20 cellular contexts compared by ENCODE assay signal in the genomic region with DNA sequence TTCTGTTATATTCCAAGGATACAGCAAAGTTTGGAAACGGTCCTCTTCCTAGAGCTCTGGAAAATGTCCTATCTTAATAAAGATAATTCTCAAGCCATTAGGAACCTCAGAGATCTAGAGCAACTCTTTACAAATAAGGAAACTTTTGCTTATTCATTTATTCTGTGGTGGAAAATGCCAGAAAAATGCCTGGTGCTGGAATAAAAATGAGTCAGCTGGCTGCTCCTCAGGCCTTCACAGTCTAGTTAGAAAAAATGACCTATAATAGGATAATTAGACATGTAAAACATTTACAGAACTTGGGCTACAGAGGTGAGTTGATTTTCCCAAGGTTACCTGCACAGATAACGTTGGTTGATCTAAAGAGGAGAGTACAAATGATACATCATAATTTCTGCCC.
A peak's percentile ranks its signal among the peaks of the same experiment; 100 is the strongest.
DNase-seq lines count a peak whose midpoint lies in the region; ATAC-seq, FAIRE-seq and TF ChIP-seq lines count a peak whose summit lies in the region.
"Had no signal": no experiment of that assay in that cellular context is flagged by ENCODE, and none has a peak within 500 bp of the region (broad histone marks: within the 10 kb centered on the region; RNA-seq: fewer than 3 reads in every experiment).

No MANE protein-coding gene starts in this region.

- no peaks in the 10 kb centered on the region for H3K27me3 ChIP-seq in astrocyte (ENCODE audit: insufficient read depth, low read length)
- no peaks in the 10 kb centered on the region for H3K27me3 ChIP-seq in SJCRH30
- H3K27me3 ChIP-seq: Peyer's patch had no signal

- H2AFZ ChIP-seq in astrocyte (ENCODE audit: low read depth, low read length): no peak overlapping the region
- H2AFZ ChIP-seq: GM23338 had no signal

- no peaks in the 10 kb centered on the region for H3K9me3 ChIP-seq in astrocyte (ENCODE audit: insufficient read depth, low read depth, low read length)
- no peaks in the 10 kb centered on the region for H3K9me3 ChIP-seq in SJCRH30 (replicated peaks)
- H3K9me3 ChIP-seq: Peyer's patch had no signal

- FAIRE-seq in astrocyte (lab: Jason Lieb, UNC): no peak
- FAIRE-seq: G401.6, K562 had no signal

- H3K27ac ChIP-seq in astrocyte (ENCODE audit: low read depth, low read length): no peak overlapping the region
- no peak overlapping the region for H3K27ac ChIP-seq in SJCRH30
- H3K27ac ChIP-seq: 22Rv1, HL-60, Peyer's patch had no signal

- peak overlapping the region; percentile 44; the same call in 1 of the 2 replicates for H3K27ac Mint-ChIP-seq in HFFc6
- H3K27ac Mint-ChIP-seq in astrocyte (ENCODE audit: unreplicated experiment): no peak overlapping the region
- H3K27ac Mint-ChIP-seq: CD14-positive monocyte had no signal

- H3K9me3 Mint-ChIP-seq in HFFc6 (no peaks in the 10 kb centered on the region), astrocyte (ENCODE audit: unreplicated experiment) (no peaks in the 10 kb centered on the region)
- H3K9me3 Mint-ChIP-seq: GM23338 had no signal

- H3K4me1 ChIP-seq in astrocyte (ENCODE audit: insufficient read depth, low read length) (no peaks in the 10 kb centered on the region), SJCRH30 (no peaks in the 10 kb centered on the region)
- H3K4me1 ChIP-seq: Peyer's patch had no signal

- H3K4me1 Mint-ChIP-seq in HFFc6 (ENCODE audit: low read depth) (peaks cover 47% of the 10 kb centered on the region), astrocyte (ENCODE audit: low read depth, unreplicated experiment) (peaks cover 3% of the 10 kb centered on the region)
- H3K4me1 Mint-ChIP-seq: CD14-positive monocyte had no signal

- H3K36me3 Mint-ChIP-seq in HFFc6 (ENCODE audit: low read depth) (peaks cover 14% of the 10 kb centered on the region; the same call in 1 of the 2 replicates), astrocyte (ENCODE audit: low read depth, unreplicated experiment) (no peaks in the 10 kb centered on the region)
- H3K36me3 Mint-ChIP-seq: CD14-positive monocyte had no signal

- H3K27me3 Mint-ChIP-seq in HFFc6 (ENCODE audit: insufficient read depth): no peaks in the 10 kb centered on the region; the same call in 1 of the 2 replicates
- H3K27me3 Mint-ChIP-seq in astrocyte (ENCODE audit: low read depth, unreplicated experiment): no peaks in the 10 kb centered on the region

- no peaks in the 10 kb centered on the region for H4K20me1 ChIP-seq in astrocyte (ENCODE audit: insufficient read depth, low read length)

- no peak overlapping the region for H3K9ac ChIP-seq in astrocyte (ENCODE audit: low read length)

- TF ChIP-seq CTCF in HFFc6 (IDR thresholded peaks at IDR 0.05) (no peak), astrocyte (IDR thresholded peaks at IDR 0.05; ENCODE audit: insufficient read depth, low read depth, low read length) (no peak)

- H3K36me3 ChIP-seq in astrocyte (ENCODE audit: insufficient read depth, low read length) (no peaks in the 10 kb centered on the region), SJCRH30 (no peaks in the 10 kb centered on the region)
- H3K36me3 ChIP-seq: Peyer's patch had no signal

- H3K4me3 ChIP-seq in astrocyte (ENCODE audit: insufficient read depth, low read depth, low read length) (no peak overlapping the region), SJCRH30 (no peak overlapping the region)
- H3K4me3 ChIP-seq: GM23338, K562, Peyer's patch had no signal

- H3K4me3 Mint-ChIP-seq in HFFc6: no peak overlapping the region
- H3K4me3 Mint-ChIP-seq in astrocyte (ENCODE audit: unreplicated experiment): no peak overlapping the region
- H3K4me3 Mint-ChIP-seq: CD14-positive monocyte, GM23338 had no signal

- H3K4me2 ChIP-seq in astrocyte (ENCODE audit: low read length): no peak overlapping the region
- H3K4me2 ChIP-seq: GM23338 had no signal

- H3K79me2 ChIP-seq in astrocyte (ENCODE audit: insufficient read depth, low read length): no peaks in the 10 kb centered on the region

- no peak for ATAC-seq in GM21360 (IDR thresholded peaks at IDR 0.05; ENCODE audit: unreplicated experiment)
- ATAC-seq: K562 had no signal

- DNase-seq in AG08395 (ENCODE audit: low spot score) (peak; percentile 17), HFFc6 (peak; percentile 42), astrocyte (ENCODE audit: low read depth) (peak; percentile 60), fibroblast of peridontal ligament (ENCODE audit: extremely low read depth) (peak; percentile 64), NCI-H748 treated with DMSO at 0.1 percent for 48 hours (lab: John Stamatoyannopoulos, UW) (no peak), SJCRH30 (no peak), foreskin melanocyte (no peak)
- DNase-seq: COR-L47, DMS153, NCI-H1105, NCI-H1694 treated with DMSO at 0.1 percent for 48 hours, Peyer's patch, SIG-M5 had no signal

Comparison
In these comparisons a context has a peak if more than half of its experiments do, and no peak if none do; other contexts are left out.
1. DNase-seq: peak in AG08395 (single experiment), HFFc6 (single experiment), astrocyte (single experiment) and fibroblast of peridontal ligament (single experiment); none in NCI-H748 treated with DMSO at 0.1 percent for 48 hours (single experiment), SJCRH30 (0 of 2) and foreskin melanocyte (single experiment).